In genomic region chr15:35549567-35549966, GRCh38 we compare ENCODE assay signal across 26 cellular contexts.
"Had no signal": no experiment of that assay in that cellular context is flagged by ENCODE, and none has a peak within 500 bp of the region (broad histone marks: within the 10 kb centered on the region; RNA-seq: fewer than 3 reads in every experiment).

No MANE protein-coding gene starts in this region.

- H3K27me3 ChIP-seq: esophagus muscularis mucosa, hepatocyte, neutrophil, ovary, vagina had no signal

- H3K27ac ChIP-seq: esophagus muscularis mucosa, hepatocyte, lower lobe of right lung, neutrophil, ovary, prostate gland, thoracic aorta, vagina, VCaP had no signal

- H3K9me3 Mint-ChIP-seq: activated CD4-positive, alpha-beta T cell treated with anti-CD3 and anti-CD28 coated beads, Interleukin-2, amount 10 ng/mL, durations not matched to agents 7 days and 5 days; activated naive CD4-positive, alpha-beta T cell treated with anti-CD3 and anti-CD28 coated beads, Interleukin-2, amount 50 U/mL, for 24 hours; activated T-helper 1 cell treated with anti-CD3 and anti-CD28 coated beads, Interleukin-12 subunit alpha, Interleukin-12 subunit beta, Interleukin-2, Interleukin-4 antibody, amounts not matched to agents 30 ng/mL and 10 ng/mL and 1 ng/mL, durations not matched to agents 14 hours and 24 hours and 36 hours; effector memory CD8-positive, alpha-beta T cell; naive thymus-derived CD8-positive, alpha-beta T cell had no signal

- ATAC-seq: activated CD8-positive, alpha-beta T cell treated with anti-CD3 and anti-CD28 coated beads, Interleukin-2, amount 10 ng/mL, durations not matched to agents 7 days and 5 days; effector memory CD8-positive, alpha-beta T cell; lower lobe of right lung; naive thymus-derived CD8-positive, alpha-beta T cell had no signal

- H3K4me3 Mint-ChIP-seq: activated CD4-positive, alpha-beta T cell treated with anti-CD3 and anti-CD28 coated beads, Interleukin-2, amount 10 ng/mL, durations not matched to agents 7 days and 5 days; activated CD8-positive, alpha-beta T cell treated with anti-CD3 and anti-CD28 coated beads, Interleukin-2, amount 10 ng/mL, durations not matched to agents 7 days and 5 days; activated naive CD4-positive, alpha-beta T cell treated with anti-CD3 and anti-CD28 coated beads, Interleukin-2, amount 50 U/mL, for 24 hours; activated T-helper 1 cell treated with anti-CD3 and anti-CD28 coated beads, Interleukin-12 subunit alpha, Interleukin-12 subunit beta, Interleukin-2, Interleukin-4 antibody, amounts not matched to agents 30 ng/mL and 10 ng/mL and 1 ng/mL, durations not matched to agents 14 hours and 24 hours and 36 hours; effector memory CD8-positive, alpha-beta T cell; type B pancreatic cell had no signal

- H3K4me2 ChIP-seq: hepatocyte had no signal

- H3K9me3 ChIP-seq: esophagus muscularis mucosa, lower lobe of right lung, neutrophil, ovary, prostate gland, thoracic aorta, vagina had no signal

- H2AFZ ChIP-seq: hepatocyte had no signal

- H3K27ac Mint-ChIP-seq: activated CD4-positive, alpha-beta T cell treated with anti-CD3 and anti-CD28 coated beads, Interleukin-2, amount 10 ng/mL, durations not matched to agents 7 days and 5 days; activated CD8-positive, alpha-beta T cell treated with anti-CD3 and anti-CD28 coated beads, Interleukin-2, amount 10 ng/mL, durations not matched to agents 7 days and 5 days; activated naive CD4-positive, alpha-beta T cell treated with anti-CD3 and anti-CD28 coated beads, Interleukin-2, amount 50 U/mL, for 24 hours; activated T-helper 1 cell treated with anti-CD3 and anti-CD28 coated beads, Interleukin-12 subunit alpha, Interleukin-12 subunit beta, Interleukin-2, Interleukin-4 antibody, amounts not matched to agents 30 ng/mL and 10 ng/mL and 1 ng/mL, durations not matched to agents 14 hours and 24 hours and 36 hours; brain; effector memory CD8-positive, alpha-beta T cell; naive thymus-derived CD8-positive, alpha-beta T cell; type B pancreatic cell had no signal

- H3K36me3 Mint-ChIP-seq: activated naive CD4-positive, alpha-beta T cell treated with anti-CD3 and anti-CD28 coated beads, Interleukin-2, amount 50 U/mL, for 24 hours; brain had no signal

- H3K27me3 Mint-ChIP-seq: activated CD4-positive, alpha-beta T cell treated with anti-CD3 and anti-CD28 coated beads, Interleukin-2, amount 10 ng/mL, durations not matched to agents 7 days and 5 days; activated naive CD4-positive, alpha-beta T cell treated with anti-CD3 and anti-CD28 coated beads, Interleukin-2, amount 50 U/mL, for 24 hours; brain; effector memory CD8-positive, alpha-beta T cell; type B pancreatic cell had no signal

- DNase-seq: activated CD4-positive, alpha-beta T cell treated with anti-CD3 and anti-CD28 coated beads, Interleukin-2, amount 10 ng/mL, durations not matched to agents 7 days and 5 days; activated CD4-positive, CD25-positive, alpha-beta regulatory T cell treated with anti-CD3 and anti-CD28 coated beads, Interleukin-2, amount 50 U/mL, for 72 hours; activated CD8-positive, alpha-beta T cell treated with anti-CD3 and anti-CD28 coated beads, Interleukin-2, amount 10 ng/mL, durations not matched to agents 7 days and 5 days; activated gamma-delta T cell treated with Interleukin-2 at 50 U/mL for 16 hours; aorta; central memory CD4-positive, alpha-beta T cell; dermis blood vessel endothelial cell; effector memory CD8-positive, alpha-beta T cell; glutamatergic neuron; kidney; lower lobe of right lung; naive thymus-derived CD8-positive, alpha-beta T cell; ovary; stimulated activated CD4-positive, alpha-beta T cell treated with anti-CD3 and anti-CD28 coated beads, Interleukin-4, amount 100 ng/mL, for 1 hour; stimulated activated naive CD4-positive, alpha-beta T cell had no signal
